ENCODE assay signal across 14 cellular contexts in the genomic region with DNA sequence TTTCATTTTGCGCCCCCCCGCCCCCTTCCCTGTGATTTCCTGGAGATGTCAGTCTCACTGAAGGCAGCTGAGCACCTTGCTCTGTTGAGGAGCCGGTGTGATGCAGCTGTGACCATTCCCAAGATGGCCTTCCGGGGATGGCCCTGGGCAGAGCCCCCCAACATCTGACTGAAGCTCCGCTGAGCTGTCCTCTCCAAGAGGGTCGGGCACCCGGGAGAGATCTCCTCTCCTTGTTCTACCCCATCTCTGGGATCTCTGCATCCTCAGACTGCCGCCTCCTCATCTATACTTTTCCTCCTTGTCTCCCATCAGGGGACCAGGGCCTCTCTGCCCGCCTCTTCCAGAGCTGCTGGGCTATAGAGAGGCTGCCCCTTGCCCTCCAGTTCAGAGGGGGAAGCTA.
"Had no signal": no experiment of that assay in that cellular context is flagged by ENCODE, and none has a peak within 500 bp of the region (broad histone marks: within the 10 kb centered on the region; RNA-seq: fewer than 3 reads in every experiment).

No MANE protein-coding gene starts in this region.

- H3K9ac ChIP-seq: parathyroid adenoma had no signal

- H3K79me2 ChIP-seq: parathyroid adenoma had no signal

- H3K27ac ChIP-seq: colonic mucosa, heart left ventricle, parathyroid adenoma, upper lobe of right lung, vagina had no signal

- H3K27ac Mint-ChIP-seq: stimulated activated naive CD8-positive, alpha-beta T cell treated with anti-CD3 and anti-CD28 coated beads, Interleukin-15, Interleukin-2, amounts not matched to agents 100 ng/mL and 50 ng/mL, for 24 hours had no signal

- H3K36me3 ChIP-seq: colonic mucosa, heart left ventricle, tibial nerve, upper lobe of right lung, vagina had no signal

- H3K4me3 Mint-ChIP-seq: naive B cell; stimulated activated naive CD8-positive, alpha-beta T cell treated with anti-CD3 and anti-CD28 coated beads, Interleukin-15, Interleukin-2, amounts not matched to agents 100 ng/mL and 50 ng/mL, for 24 hours had no signal

- H3K27me3 ChIP-seq: vagina had no signal

- H3K9me3 ChIP-seq: colonic mucosa, upper lobe of right lung, vagina had no signal

- H2AFZ ChIP-seq: parathyroid adenoma had no signal

- H3K4me3 ChIP-seq: colonic mucosa, lung, upper lobe of right lung, vagina had no signal

- DNase-seq: colonic mucosa; effector CD8-positive, alpha-beta T cell; heart left ventricle; left colon; left ventricle myocardium superior; naive B cell; occipital lobe; stimulated activated CD4-positive, alpha-beta T cell treated with anti-CD3 and anti-CD28 coated beads, Interleukin-12 subunit alpha, Interleukin-12 subunit beta, amount 100 ng/mL, for 4 hours; upper lobe of right lung had no signal

- H3K4me1 ChIP-seq: colonic mucosa, parathyroid adenoma had no signal

- H3K36me3 Mint-ChIP-seq: naive B cell had no signal

- H3K9me3 Mint-ChIP-seq: stimulated activated naive CD8-positive, alpha-beta T cell treated with anti-CD3 and anti-CD28 coated beads, Interleukin-15, Interleukin-2, amounts not matched to agents 100 ng/mL and 50 ng/mL, for 24 hours had no signal
